Comparison of ENCODE assay signal across 19 cellular contexts in genomic region chr21:36776981-36777617, GRCh38.
"Had no signal": no experiment of that assay in that cellular context is flagged by ENCODE, and none has a peak within 500 bp of the region (broad histone marks: within the 10 kb centered on the region; RNA-seq: fewer than 3 reads in every experiment).

No MANE protein-coding gene starts in this region.

- H3K36me3 ChIP-seq: heart left ventricle, neutrophil, pancreas, right lobe of liver, thoracic aorta had no signal

- FAIRE-seq: frontal cortex, kidney, pancreas had no signal

- H3K9me3 ChIP-seq: heart left ventricle, neutrophil, pancreas, right lobe of liver, thoracic aorta had no signal

- DNase-seq: activated CD4-positive, CD25-positive, alpha-beta regulatory T cell treated with anti-CD3 and anti-CD28 coated beads, Interleukin-2, amount 50 U/mL, for 72 hours; activated CD8-positive, alpha-beta memory T cell treated with anti-CD3 and anti-CD28 coated beads for 24 hours; activated effector memory CD4-positive, alpha-beta T cell treated with anti-CD3 and anti-CD28 coated beads, Interleukin-2, amount 50 U/mL, for 16 hours; activated naive CD4-positive, alpha-beta T cell treated with anti-CD3 and anti-CD28 coated beads, Interleukin-2, amount 50 U/mL, for 16 hours; activated T-cell treated with anti-CD3 and anti-CD28 coated beads, Interleukin-2, amount 50 U/mL, for 72 hours; heart left ventricle; kidney; natural killer cell; pancreas; stimulated activated CD4-positive, alpha-beta T cell treated with anti-CD3 and anti-CD28 coated beads, Interleukin-4, amount 100 ng/mL, for 1 hour; T-helper 1 cell; T-helper 9 cell had no signal

- H3K27me3 ChIP-seq: heart left ventricle, neutrophil, pancreas, right lobe of liver had no signal

- H3K4me3 ChIP-seq: heart left ventricle, lung, pancreas, right lobe of liver, smooth muscle cell, thoracic aorta had no signal

- H3K4me2 ChIP-seq: smooth muscle cell had no signal

- ATAC-seq: activated T-cell treated with anti-CD3 and anti-CD28 coated beads, Interleukin-2, amount 50 U/mL, for 72 hours; heart left ventricle; left lobe of liver; natural killer cell; pancreas; right lobe of liver had no signal

- H3K27ac ChIP-seq: heart left ventricle, neutrophil, pancreas, right lobe of liver, thoracic aorta had no signal
